Comparison of ENCODE assay signal across 9 cellular contexts in genomic region chr10:104614245-104614831, GRCh38. TPM values are rescaled to one million over a fixed set of nuclear protein-coding genes. Genes with fewer than 3 reads are reported as not detected.
A peak's percentile ranks its signal among the peaks of the same experiment; 100 is the strongest.
DNase-seq lines count a peak whose midpoint lies in the region; ATAC-seq and TF ChIP-seq lines count a peak whose summit lies in the region.
"Had no signal": no experiment of that assay in that cellular context is flagged by ENCODE, and none has a peak within 500 bp of the region (broad histone marks: within the 10 kb centered on the region; RNA-seq: fewer than 3 reads in every experiment).

No MANE protein-coding gene starts in this region.

- no peak overlapping the region for H3K27ac Mint-ChIP-seq in activated T-cell treated with anti-CD3 and anti-CD28 coated beads, Interleukin-2, amount 50 U/mL, for 72 hours
- no peak overlapping the region for H3K27ac Mint-ChIP-seq in mesothelial cell of epicardium
- H3K27ac Mint-ChIP-seq: natural killer cell treated with Interleukin-12 subunit alpha and Interleukin-12 subunit beta and Interleukin-15 and Interleukin-18, amount 100 ng/mL, for 72 hours had no signal

- ATAC-seq in activated T-cell treated with anti-CD3 and anti-CD28 coated beads, Interleukin-2, amount 50 U/mL, for 72 hours (replicated peaks in 1 of 2) = peak in 1 of 2 donors; percentile 28
- ATAC-seq in HG03095 (IDR thresholded peaks at IDR 0.05; ENCODE audit: unreplicated experiment) = no peak

- H3K36me3 Mint-ChIP-seq in activated T-cell treated with anti-CD3 and anti-CD28 coated beads, Interleukin-2, amount 50 U/mL, for 72 hours (ENCODE audit: insufficient read depth in 2 of 2) = peaks cover 0 to 2% of the 10 kb centered on the region in 2 donors
- no peaks in the 10 kb centered on the region for H3K36me3 Mint-ChIP-seq in mesothelial cell of epicardium
- H3K36me3 Mint-ChIP-seq: natural killer cell treated with Interleukin-12 subunit alpha and Interleukin-12 subunit beta and Interleukin-15 and Interleukin-18, amount 100 ng/mL, for 72 hours had no signal

- peak; percentile 54 for TF ChIP-seq CTCF in mesothelial cell of epicardium (IDR thresholded peaks at IDR 0.05; ENCODE audit: unreplicated experiment)

- peaks cover 0 to 1% of the 10 kb centered on the region in 2 donors for H3K9me3 Mint-ChIP-seq in activated T-cell treated with anti-CD3 and anti-CD28 coated beads, Interleukin-2, amount 50 U/mL, for 72 hours
- peaks cover 7% of the 10 kb centered on the region for H3K9me3 Mint-ChIP-seq in mesothelial cell of epicardium
- H3K9me3 Mint-ChIP-seq: natural killer cell treated with Interleukin-12 subunit alpha and Interleukin-12 subunit beta and Interleukin-15 and Interleukin-18, amount 100 ng/mL, for 72 hours had no signal

- in situ Hi-C loops in KBM-7 (cut with MboI; ENCODE audit: low pct_unique_long_range_greater_than_20kb, low sequenced_read_pairs) = no loop called here

- no peaks in the 10 kb centered on the region for H3K27me3 Mint-ChIP-seq in activated T-cell treated with anti-CD3 and anti-CD28 coated beads, Interleukin-2, amount 50 U/mL, for 72 hours (ENCODE audit: low read depth)
- H3K27me3 Mint-ChIP-seq in mesothelial cell of epicardium (ENCODE audit: low read depth) = peaks cover 21% of the 10 kb centered on the region

- H3K4me3 Mint-ChIP-seq in activated T-cell treated with anti-CD3 and anti-CD28 coated beads, Interleukin-2, amount 50 U/mL, for 72 hours = no peak overlapping the region
- H3K4me3 Mint-ChIP-seq in mesothelial cell of epicardium = no peak overlapping the region
- H3K4me3 Mint-ChIP-seq: natural killer cell treated with Interleukin-12 subunit alpha and Interleukin-12 subunit beta and Interleukin-15 and Interleukin-18, amount 100 ng/mL, for 72 hours had no signal

- DNase-seq in D341Med (ENCODE audit: low spot score) = peak; percentile 53
- DNase-seq in GM19238 (ENCODE audit: insufficient read length, low spot score) = peak; percentile 16
- DNase-seq in KBM-7 = peak; percentile 42
- peak; percentile 24 to 52 for DNase-seq in activated T-cell treated with anti-CD3 and anti-CD28 coated beads, Interleukin-2, amount 50 U/mL, for 72 hours
- DNase-seq in mesothelial cell of epicardium (ENCODE audit: low spot score in 2 of 2, unreplicated experiment in 2 of 2) = no peak
- no peak for DNase-seq in midbrain (lab: John Stamatoyannopoulos, UW)
- no peak for DNase-seq in NCI-H1930 (lab: John Stamatoyannopoulos, UW)

- H3K4me1 Mint-ChIP-seq in activated T-cell treated with anti-CD3 and anti-CD28 coated beads, Interleukin-2, amount 50 U/mL, for 72 hours (ENCODE audit: low read depth) = no peaks in the 10 kb centered on the region
- H3K4me1 Mint-ChIP-seq in mesothelial cell of epicardium = no peaks in the 10 kb centered on the region

RNA-seq across cellular contexts. Expression of gene SORCS3, which starts 26.8 kb away (rescaled TPM):
- not detected for total RNA-seq in activated T-cell treated with anti-CD3 and anti-CD28 coated beads, Interleukin-2, amount 50 U/mL, for 72 hours
- total RNA-seq in mesothelial cell of epicardium = 0.04 to 0.11 TPM (median 0.09 TPM) in 3 replicates
- total RNA-seq: natural killer cell treated with Interleukin-12 subunit alpha and Interleukin-12 subunit beta and Interleukin-15 and Interleukin-18, amount 100 ng/mL, for 72 hours had no signal

Comparison
In these comparisons a context has a peak if more than half of its experiments do, and no peak if none do; other contexts are left out.
1. DNase-seq: peak in D341Med (single experiment), GM19238 (single experiment), KBM-7 (single experiment) and activated T-cell treated with anti-CD3 and anti-CD28 coated beads, Interleukin-2, amount 50 U/mL, for 72 hours (2 of 2); none in mesothelial cell of epicardium (0 of 2), midbrain (single experiment) and NCI-H1930 (0 of 2).